8 cellular contexts compared by ENCODE assay signal in genomic region chr19:3987619-3988371, GRCh38. TPM values are rescaled to one million over a fixed set of nuclear protein-coding genes. Genes with fewer than 3 reads are reported as not detected.
DNase-seq lines count a peak whose midpoint lies in the region; ATAC-seq and TF ChIP-seq lines count a peak whose summit lies in the region.

No MANE protein-coding gene starts in this region.

- H3K9me3 Mint-ChIP-seq in chondrocyte (ENCODE audit: low read depth) = no peaks in the 10 kb centered on the region

- peak; percentile 86 for TF ChIP-seq CTCF in chondrocyte (IDR thresholded peaks at IDR 0.05)

- H3K4me1 Mint-ChIP-seq in chondrocyte (ENCODE audit: low read depth) = peaks cover 45% of the 10 kb centered on the region

- no peaks in the 10 kb centered on the region for H3K27me3 Mint-ChIP-seq in chondrocyte (ENCODE audit: low read depth)

- H3K4me3 Mint-ChIP-seq in chondrocyte (ENCODE audit: unreplicated experiment) = peak overlapping the region; percentile 70

- peaks cover 23% of the 10 kb centered on the region for H3K36me3 Mint-ChIP-seq in chondrocyte (ENCODE audit: low read depth)

- DNase-seq in DMS53 (lab: John Stamatoyannopoulos, UW) (peak; percentile 88), NCI-H510A treated with DMSO at 0.1 percent for 48 hours (lab: John Stamatoyannopoulos, UW) (peak; percentile 92), chondrocyte (ENCODE audit: low spot score) (no peak), left kidney (ENCODE audit: low read depth, low spot score) (peak; percentile 93)
- DNase-seq in activated CD4-positive, alpha-beta T cell treated with anti-CD3 and anti-CD28 coated beads for 4 hours = peak; percentile 86 to 87
- peak; percentile 89 for DNase-seq in stimulated activated CD4-positive, alpha-beta T cell treated with anti-CD3 and anti-CD28 coated beads, Interleukin-1b, Interleukin-23, amount 100 ng/mL, for 48 hours

- ATAC-seq in HG03280 (IDR thresholded peaks at IDR 0.05; ENCODE audit: unreplicated experiment) (peak; percentile 53), HG03025 (IDR thresholded peaks at IDR 0.05; ENCODE audit: low FRiP score, unreplicated experiment) (no peak)

- H3K27ac Mint-ChIP-seq in chondrocyte (ENCODE audit: unreplicated experiment) = peak overlapping the region; percentile 79

RNA-seq across cellular contexts. Expression of gene EEF2, which starts 2.5 kb away (rescaled TPM):
- total RNA-seq in chondrocyte = 2,036 to 2,432 TPM (median 2,370 TPM) in 3 replicates

RNA-seq across cellular contexts. Expression of gene DAPK3, which starts 16.9 kb away (rescaled TPM):
- total RNA-seq in chondrocyte = 131 to 185 TPM (median 170 TPM) in 3 replicates

RNA-seq across cellular contexts. Expression of gene PIAS4, which starts 19.7 kb away (rescaled TPM):
- total RNA-seq in chondrocyte = 26.3 to 29.7 TPM (median 26.7 TPM) in 3 replicates

RNA-seq across cellular contexts. Expression of gene NMRK2, which starts 54.9 kb away (rescaled TPM):
- total RNA-seq in chondrocyte = not detected in 3 replicates
